In the genomic region with DNA sequence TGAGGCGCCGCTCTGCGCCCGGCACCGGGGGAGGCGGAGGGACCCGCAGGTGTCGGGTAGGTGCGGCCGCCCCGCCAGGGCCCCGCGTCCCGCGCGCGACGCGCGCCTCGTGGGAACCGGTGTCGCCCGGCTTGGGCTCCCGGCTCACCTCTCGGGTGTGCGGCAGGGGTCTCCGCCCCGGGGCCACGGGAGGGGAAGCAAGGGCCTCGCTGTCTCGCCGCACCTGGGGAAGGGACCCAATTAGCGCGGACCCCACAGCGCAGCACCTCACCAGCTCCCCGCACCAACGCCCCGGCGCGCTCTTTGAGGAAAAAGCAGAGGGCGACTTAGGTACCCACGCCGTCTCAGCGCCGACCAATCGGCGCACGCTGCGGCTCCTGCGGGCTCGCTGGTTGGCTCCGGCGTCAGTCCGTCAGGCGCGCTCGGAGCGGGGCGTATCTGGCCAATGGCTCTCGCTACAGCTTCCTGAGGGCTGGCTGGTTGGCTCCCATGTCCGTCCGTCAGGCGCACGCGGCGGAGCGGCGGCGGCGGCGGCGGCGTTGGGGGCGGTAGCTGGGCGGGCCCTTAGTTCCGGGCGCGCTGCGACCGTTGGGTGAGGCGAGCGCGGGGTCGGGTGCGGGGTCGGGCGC, we compare ENCODE assay signal across 8 cellular contexts. TPM values are rescaled to one million over a fixed set of nuclear protein-coding genes. Genes with fewer than 3 reads are reported as not detected.
DNase-seq lines count a peak whose midpoint lies in the region; ATAC-seq, FAIRE-seq and TF ChIP-seq lines count a peak whose summit lies in the region.

A gene with protein sequence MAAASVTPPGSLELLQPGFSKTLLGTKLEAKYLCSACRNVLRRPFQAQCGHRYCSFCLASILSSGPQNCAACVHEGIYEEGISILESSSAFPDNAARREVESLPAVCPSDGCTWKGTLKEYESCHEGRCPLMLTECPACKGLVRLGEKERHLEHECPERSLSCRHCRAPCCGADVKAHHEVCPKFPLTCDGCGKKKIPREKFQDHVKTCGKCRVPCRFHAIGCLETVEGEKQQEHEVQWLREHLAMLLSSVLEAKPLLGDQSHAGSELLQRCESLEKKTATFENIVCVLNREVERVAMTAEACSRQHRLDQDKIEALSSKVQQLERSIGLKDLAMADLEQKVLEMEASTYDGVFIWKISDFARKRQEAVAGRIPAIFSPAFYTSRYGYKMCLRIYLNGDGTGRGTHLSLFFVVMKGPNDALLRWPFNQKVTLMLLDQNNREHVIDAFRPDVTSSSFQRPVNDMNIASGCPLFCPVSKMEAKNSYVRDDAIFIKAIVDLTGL (plus strand): TSS at position 567 of the 629 bp plus-strand sequence. CDS start 12,225 bp downstream, outside the sequence.

- ATAC-seq in GM18499 (IDR thresholded peaks at IDR 0.05; ENCODE audit: insufficient read depth, unreplicated experiment) (peak; percentile 44), HG02938 (IDR thresholded peaks at IDR 0.05; ENCODE audit: unreplicated experiment) (peak; percentile 80), T-helper 17 cell (peak; percentile 90), psoas muscle (peak; percentile 97 to 99 (median 98))

- peaks cover 18% of the 10 kb centered on the region for H3K4me1 Mint-ChIP-seq in T-helper 17 cell

- FAIRE-seq in urothelium cell line (lab: Jason Lieb, UNC), result no peak

- peak within 1 kb of the TSS; percentile 64 for H3K27ac ChIP-seq in angular gyrus (ENCODE audit: low read depth, low read length)
- peak within 1 kb of the TSS; percentile 79 to 90 for H3K27ac ChIP-seq in right atrium auricular region
- peak within 1 kb of the TSS; percentile 90 for H3K27ac ChIP-seq in psoas muscle

- intact Hi-C loops in psoas muscle (cut with DNase I), result no loop called here

- WGBS in psoas muscle, 3 donors, result 0 to 1% (median 1%) methylated on average over 46 to 88 of the region's 88 CpGs

- H3K36me3 ChIP-seq in right atrium auricular region (no peaks in the 10 kb centered on the region), psoas muscle (ENCODE audit: insufficient read depth in 1 of 2, low read depth in 1 of 2) (peaks cover 0 to 9% of the 10 kb centered on the region in 2 donors)

- H3K4me1 ChIP-seq in right atrium auricular region (peaks cover 0 to 34% of the 10 kb centered on the region in 2 donors), psoas muscle (peaks cover 20% of the 10 kb centered on the region)

- H3K27me3 ChIP-seq in right atrium auricular region (no peaks in the 10 kb centered on the region), psoas muscle (ENCODE audit: insufficient read depth in 3 of 3, low read length in 2 of 3) (no peaks in the 10 kb centered on the region)

- DNase-seq in NCI-H187 (lab: John Stamatoyannopoulos, UW) (peak; percentile 76 to 78), T-helper 17 cell (peak; percentile 95 to 97 (median 97)), right atrium auricular region (ENCODE audit: low spot score) (peak; percentile 97), psoas muscle (peak; percentile 98 to 99), urothelium cell line (ENCODE audit: low spot score) (peak; percentile 100)

- peak within 1 kb of the TSS; percentile 95 for H3K27ac Mint-ChIP-seq in T-helper 17 cell

- TF ChIP-seq CTCF in right atrium auricular region (IDR thresholded peaks at IDR 0.05), result no peak
- TF ChIP-seq CTCF in psoas muscle (IDR thresholded peaks at IDR 0.05), result no peak

- H3K36me3 Mint-ChIP-seq in T-helper 17 cell (ENCODE audit: low read depth), result no peaks in the 10 kb centered on the region

- peak within 1 kb of the TSS; percentile 80 to 97 for H3K4me3 ChIP-seq in right atrium auricular region
- H3K4me3 ChIP-seq in psoas muscle, result peak within 1 kb of the TSS; percentile 98

- no peaks in the 10 kb centered on the region for H3K27me3 Mint-ChIP-seq in T-helper 17 cell

- H3K4me3 Mint-ChIP-seq in T-helper 17 cell, result peak within 1 kb of the TSS; percentile 88

- H3K9me3 ChIP-seq in T-helper 17 cell (ENCODE audit: control insufficient read depth, low read length, poor library complexity, severe bottlenecking) (no peaks in the 10 kb centered on the region), right atrium auricular region (no peaks in the 10 kb centered on the region), psoas muscle (no peaks in the 10 kb centered on the region)

RNA-seq across cellular contexts. Expression of the gene that starts here (rescaled TPM):
- 10 to 100 TPM; 20.8 to 21.4 TPM for total RNA-seq in T-helper 17 cell
- total RNA-seq in right atrium auricular region, result 1 to 10 TPM; 1.9 to 4.1 TPM
- 10 to 100 TPM in 2 of 4 donors, 1 to 10 TPM in 2; 5.4 to 13.2 (median 9.4) TPM for total RNA-seq in psoas muscle
- 10 to 100 TPM in 2 of 3 donors, 1 to 10 TPM in 1; 8.6 to 15.9 (median 11.1) TPM for polyA plus RNA-seq in psoas muscle

Comparison
In these comparisons a context has a peak if more than half of its experiments do, and no peak if none do; other contexts are left out.
1. Peak in every context shown above with its lines: DNase-seq, ATAC-seq, H3K4me3 ChIP-seq and H3K27ac ChIP-seq.
2. ATAC-seq: peak in every context shown above with its lines; median percentile 98 in psoas muscle; 90 in T-helper 17 cell; 80 in HG02938; 44 in GM18499.